1 cellular context compared by ENCODE assay signal in genomic region chr17:16909472-16909871, GRCh38.
TF ChIP-seq lines count a peak whose summit lies in the region.

No MANE protein-coding gene starts in this region.

TF ChIP-seq in H1, 55 proteins besides CTCF, POLR2A, EP300 and RAD21:
- no peak for TF ChIP-seq CHD7 (IDR thresholded peaks at IDR 0.05; ENCODE audit: insufficient replicate concordance, low read length)
